ENCODE assay signal across 1 cellular context in genomic region chr1:241695454-241696171, GRCh38.
TF ChIP-seq lines count a peak whose summit lies in the region.

No MANE protein-coding gene starts in this region.

TF ChIP-seq in K562, 482 proteins besides CTCF, POLR2A, EP300 and RAD21 (continued from another document and continues in another):
- TF ChIP-seq NFIC (IDR thresholded peaks at IDR 0.05): no peak
- TF ChIP-seq ZBED1 (IDR thresholded peaks at IDR 0.05): no peak
- TF ChIP-seq NR1H2 (CRISPR knock-in tag; IDR thresholded peaks at IDR 0.05): no peak
- TF ChIP-seq SIX5 (IDR thresholded peaks at IDR 0.05; ENCODE audit: borderline replicate concordance in 1 of 2, insufficient read depth in 1 of 2, low read depth in 1 of 2, low read length in 2 of 2): no peak
- no peak for TF ChIP-seq THRB (CRISPR knock-in tag; conservative IDR thresholded peaks at IDR 0.05)
- TF ChIP-seq NUFIP1 (IDR thresholded peaks at IDR 0.05; ENCODE audit: partially characterized antibody): no peak
- TF ChIP-seq ZNF121 (CRISPR knock-in tag; conservative IDR thresholded peaks at IDR 0.05): peak; percentile 34; the same call in 1 of the 2 replicates
- no peak for TF ChIP-seq ZNF134 (CRISPR knock-in tag; conservative IDR thresholded peaks at IDR 0.05)
- TF ChIP-seq TAF15 (IDR thresholded peaks at IDR 0.05; ENCODE audit: low read depth, low read length): no peak
- no peak for TF ChIP-seq ZNF140 (CRISPR knock-in tag; IDR thresholded peaks at IDR 0.05)
- no peak for TF ChIP-seq ZFPM2 (CRISPR knock-in tag; IDR thresholded peaks at IDR 0.05)
- no peak for TF ChIP-seq E2F3 (CRISPR knock-in tag; IDR thresholded peaks at IDR 0.05)
- TF ChIP-seq ZBTB40 (IDR thresholded peaks at IDR 0.05): peak; percentile 26; the same call in 1 of the 2 replicates
- TF ChIP-seq ZBTB40 (CRISPR knock-in tag; IDR thresholded peaks at IDR 0.05): no peak
- no peak for TF ChIP-seq MIER1 (IDR thresholded peaks at IDR 0.05; ENCODE audit: low read depth)
- no peak for TF ChIP-seq ILK (tag; IDR thresholded peaks at IDR 0.05; ENCODE audit: borderline replicate concordance, low read depth)
- TF ChIP-seq GABPA (tag; conservative IDR thresholded peaks at IDR 0.05; ENCODE audit: low read depth): no peak
- no peak for TF ChIP-seq ARID1B (IDR thresholded peaks at IDR 0.05)
- TF ChIP-seq HMBOX1 (IDR thresholded peaks at IDR 0.05): no peak
- no peak for TF ChIP-seq KLF6 (CRISPR knock-in tag; IDR thresholded peaks at IDR 0.05; ENCODE audit: borderline replicate concordance)
- TF ChIP-seq, protein P1, sequence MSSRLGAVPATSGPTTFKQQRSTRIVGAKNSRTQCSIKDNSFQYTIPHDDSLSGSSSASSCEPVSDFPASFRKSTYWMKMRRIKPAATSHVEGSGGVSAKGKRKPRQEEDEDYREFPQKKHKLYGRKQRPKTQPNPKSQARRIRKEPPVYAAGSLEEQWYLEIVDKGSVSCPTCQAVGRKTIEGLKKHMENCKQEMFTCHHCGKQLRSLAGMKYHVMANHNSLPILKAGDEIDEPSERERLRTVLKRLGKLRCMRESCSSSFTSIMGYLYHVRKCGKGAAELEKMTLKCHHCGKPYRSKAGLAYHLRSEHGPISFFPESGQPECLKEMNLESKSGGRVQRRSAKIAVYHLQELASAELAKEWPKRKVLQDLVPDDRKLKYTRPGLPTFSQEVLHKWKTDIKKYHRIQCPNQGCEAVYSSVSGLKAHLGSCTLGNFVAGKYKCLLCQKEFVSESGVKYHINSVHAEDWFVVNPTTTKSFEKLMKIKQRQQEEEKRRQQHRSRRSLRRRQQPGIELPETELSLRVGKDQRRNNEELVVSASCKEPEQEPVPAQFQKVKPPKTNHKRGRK (tag; IDR thresholded peaks at IDR 0.05): 0 out of 2 replicates have a peak, but pooled peaks have one; percentile 19
- TF ChIP-seq TEAD2 (tag; IDR thresholded peaks at IDR 0.05): no peak
- no peak for TF ChIP-seq DNMT1 (IDR thresholded peaks at IDR 0.05)
- TF ChIP-seq, protein P2, sequence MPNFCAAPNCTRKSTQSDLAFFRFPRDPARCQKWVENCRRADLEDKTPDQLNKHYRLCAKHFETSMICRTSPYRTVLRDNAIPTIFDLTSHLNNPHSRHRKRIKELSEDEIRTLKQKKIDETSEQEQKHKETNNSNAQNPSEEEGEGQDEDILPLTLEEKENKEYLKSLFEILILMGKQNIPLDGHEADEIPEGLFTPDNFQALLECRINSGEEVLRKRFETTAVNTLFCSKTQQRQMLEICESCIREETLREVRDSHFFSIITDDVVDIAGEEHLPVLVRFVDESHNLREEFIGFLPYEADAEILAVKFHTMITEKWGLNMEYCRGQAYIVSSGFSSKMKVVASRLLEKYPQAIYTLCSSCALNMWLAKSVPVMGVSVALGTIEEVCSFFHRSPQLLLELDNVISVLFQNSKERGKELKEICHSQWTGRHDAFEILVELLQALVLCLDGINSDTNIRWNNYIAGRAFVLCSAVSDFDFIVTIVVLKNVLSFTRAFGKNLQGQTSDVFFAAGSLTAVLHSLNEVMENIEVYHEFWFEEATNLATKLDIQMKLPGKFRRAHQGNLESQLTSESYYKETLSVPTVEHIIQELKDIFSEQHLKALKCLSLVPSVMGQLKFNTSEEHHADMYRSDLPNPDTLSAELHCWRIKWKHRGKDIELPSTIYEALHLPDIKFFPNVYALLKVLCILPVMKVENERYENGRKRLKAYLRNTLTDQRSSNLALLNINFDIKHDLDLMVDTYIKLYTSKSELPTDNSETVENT (CRISPR knock-in tag; IDR thresholded peaks at IDR 0.05): no peak
- TF ChIP-seq CHD7 (IDR thresholded peaks at IDR 0.05; ENCODE audit: low read depth, low read length): no peak
- no peak for TF ChIP-seq MTA1 (IDR thresholded peaks at IDR 0.05; ENCODE audit: borderline replicate concordance)
- no peak for TF ChIP-seq PYGO2 (tag; IDR thresholded peaks at IDR 0.05)
